Comparison of ENCODE assay signal across 20 cellular contexts in the genomic region with DNA sequence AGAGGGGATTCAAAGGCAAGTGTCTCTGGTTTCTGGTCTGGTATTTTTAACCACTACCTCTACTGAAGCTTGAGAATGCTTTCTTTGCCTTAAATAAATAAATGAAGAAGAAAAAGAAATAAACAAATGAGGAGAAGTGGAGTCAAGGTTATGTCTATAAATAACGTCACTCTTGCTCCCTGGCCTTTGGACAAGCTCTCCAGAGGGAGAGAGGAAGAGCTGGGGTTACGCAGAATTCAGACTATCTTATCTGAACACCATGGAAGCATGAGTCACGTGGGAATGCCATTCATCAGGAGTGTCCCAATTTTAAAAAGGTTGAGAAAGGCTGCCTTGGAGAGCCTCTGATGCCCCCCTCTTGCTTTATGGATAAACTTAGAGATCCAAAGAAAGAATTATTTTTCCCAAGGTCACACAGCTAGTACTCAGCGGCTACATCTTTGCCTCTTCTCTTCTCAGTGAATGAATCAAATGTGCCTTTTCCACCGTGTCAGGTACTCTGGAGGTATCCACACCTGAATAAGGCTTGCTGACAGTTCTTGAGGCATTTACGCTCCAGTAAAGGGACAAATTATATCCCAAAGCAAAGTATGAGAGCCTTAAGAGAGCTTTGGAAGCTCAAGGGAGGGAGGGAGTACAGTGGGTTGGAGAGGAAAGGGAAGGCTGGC. TPM values are rescaled to one million over a fixed set of nuclear protein-coding genes. Genes with fewer than 3 reads are reported as not detected.
DNase-seq lines count a peak whose midpoint lies in the region; ATAC-seq and TF ChIP-seq lines count a peak whose summit lies in the region.
"Had no signal": no experiment of that assay in that cellular context is flagged by ENCODE, and none has a peak within 500 bp of the region (broad histone marks: within the 10 kb centered on the region; RNA-seq: fewer than 3 reads in every experiment).

No MANE protein-coding gene starts in this region.

- H3K27ac Mint-ChIP-seq in neural progenitor cell: peak overlapping the region; percentile 41
- H3K27ac Mint-ChIP-seq: activated B cell treated with CpG ODN at 0.5 μM for 24 hours; activated naive CD8-positive, alpha-beta T cell treated with anti-CD3 and anti-CD28 coated beads, Interleukin-2, amount 50 U/mL, for 24 hours; stimulated activated effector memory CD8-positive, alpha-beta T cell treated with anti-CD3 and anti-CD28 coated beads, Interleukin-12 subunit alpha, Interleukin-12 subunit beta, amount 100 ng/mL, for 72 hours; T-helper 1 cell treated with Interleukin-12 subunit alpha and Interleukin-12 subunit beta and Interleukin-4 antibody, amounts not matched to agents 30 μg/mL and 1 μg/mL, for 36 hours had no signal

- H3K27me3 ChIP-seq in heart right ventricle (peaks cover 0 to 40% (median 12%) of the 10 kb centered on the region in 7 donors), neural progenitor cell (no peaks in the 10 kb centered on the region)
- H3K27me3 ChIP-seq: colonic mucosa, ovary had no signal

- ATAC-seq in heart right ventricle (peak; percentile 67 to 97 (median 89)), GM18867 (IDR thresholded peaks at IDR 0.05; ENCODE audit: unreplicated experiment) (no peak)
- ATAC-seq: activated naive CD8-positive, alpha-beta T cell treated with anti-CD3 and anti-CD28 coated beads, Interleukin-2, amount 50 U/mL, for 24 hours; activated T-helper 17 cell treated with anti-CD3 and anti-CD28 coated beads, Interleukin-2, amount 50 U/mL, for 72 hours; mucosa of descending colon; stimulated activated effector memory CD8-positive, alpha-beta T cell treated with anti-CD3 and anti-CD28 coated beads, Interleukin-12 subunit alpha, Interleukin-12 subunit beta, amount 100 ng/mL, for 72 hours had no signal

- H3K4me2 ChIP-seq in neural progenitor cell: no peak overlapping the region

- H3K4me1 ChIP-seq in heart right ventricle: peaks cover 0 to 19% (median 8%) of the 10 kb centered on the region in 9 donors
- H3K4me1 ChIP-seq in neural progenitor cell: peaks cover 10% of the 10 kb centered on the region
- H3K4me1 ChIP-seq: colonic mucosa had no signal

- peaks cover 25% of the 10 kb centered on the region for H3K4me1 Mint-ChIP-seq in neural progenitor cell
- H3K4me1 Mint-ChIP-seq: activated B cell treated with CpG ODN at 0.5 μM for 24 hours; activated naive CD8-positive, alpha-beta T cell treated with anti-CD3 and anti-CD28 coated beads, Interleukin-2, amount 50 U/mL, for 24 hours; activated T-helper 17 cell treated with anti-CD3 and anti-CD28 coated beads, Interleukin-2, amount 50 U/mL, for 72 hours; stimulated activated effector memory CD8-positive, alpha-beta T cell treated with anti-CD3 and anti-CD28 coated beads, Interleukin-12 subunit alpha, Interleukin-12 subunit beta, amount 100 ng/mL, for 72 hours had no signal

- H3K27me3 Mint-ChIP-seq in neural progenitor cell (ENCODE audit: insufficient read depth, low read depth): peaks cover 12% of the 10 kb centered on the region

- H3K9me3 ChIP-seq in heart right ventricle (no peaks in the 10 kb centered on the region), neural progenitor cell (ENCODE audit: low read depth) (no peaks in the 10 kb centered on the region)
- H3K9me3 ChIP-seq: colonic mucosa, HAP-1, mucosa of descending colon, ovary had no signal

- TF ChIP-seq CTCF in heart right ventricle (IDR thresholded peaks at IDR 0.05) (no peak), neural progenitor cell (IDR thresholded peaks at IDR 0.05) (no peak), RWPE1 (conservative IDR thresholded peaks at IDR 0.05; ENCODE audit: low read depth) (no peak)

- 21 to 22% methylated on average over 6 of the region's 6 CpGs for WGBS in heart right ventricle, 2 donors

- H3F3A ChIP-seq in neural progenitor cell (ENCODE audit: low read depth): peaks cover 10% of the 10 kb centered on the region

- DNase-seq in HCEC 1CT (peak; percentile 46), amniotic epithelial cell (ENCODE audit: low read depth) (peak; percentile 88), heart right ventricle (peak in 1 of 2 donors; percentile 31), neural progenitor cell (ENCODE audit: low spot score) (no peak), NCI-H510A treated with DMSO at 0.1 percent for 48 hours (lab: John Stamatoyannopoulos, UW) (no peak), NCI-H1105 (lab: John Stamatoyannopoulos, UW) (no peak), RWPE1 (ENCODE audit: low spot score) (no peak)
- DNase-seq: activated B cell treated with CpG ODN at 0.5 μM for 24 hours; activated naive CD8-positive, alpha-beta T cell treated with anti-CD3 and anti-CD28 coated beads, Interleukin-2, amount 50 U/mL, for 24 hours; colonic mucosa; islet precursor cell; mucosa of descending colon; NCI-H1092 treated with DMSO at 0.1 percent for 48 hours; ovary had no signal

- H3K4me3 Mint-ChIP-seq in neural progenitor cell: no peak overlapping the region
- H3K4me3 Mint-ChIP-seq: activated B cell treated with CpG ODN at 0.5 μM for 24 hours; activated naive CD8-positive, alpha-beta T cell treated with anti-CD3 and anti-CD28 coated beads, Interleukin-2, amount 50 U/mL, for 24 hours; activated T-helper 17 cell treated with anti-CD3 and anti-CD28 coated beads, Interleukin-2, amount 50 U/mL, for 72 hours; stimulated activated effector memory CD8-positive, alpha-beta T cell treated with anti-CD3 and anti-CD28 coated beads, Interleukin-12 subunit alpha, Interleukin-12 subunit beta, amount 100 ng/mL, for 72 hours; T-helper 1 cell treated with Interleukin-12 subunit alpha and Interleukin-12 subunit beta and Interleukin-4 antibody, amounts not matched to agents 30 μg/mL and 1 μg/mL, for 36 hours had no signal

- H3K9me3 Mint-ChIP-seq in neural progenitor cell: no peaks in the 10 kb centered on the region
- H3K9me3 Mint-ChIP-seq: activated B cell treated with CpG ODN at 0.5 μM for 24 hours; activated naive CD8-positive, alpha-beta T cell treated with anti-CD3 and anti-CD28 coated beads, Interleukin-2, amount 50 U/mL, for 24 hours; activated T-helper 17 cell treated with anti-CD3 and anti-CD28 coated beads, Interleukin-2, amount 50 U/mL, for 72 hours; stimulated activated effector memory CD8-positive, alpha-beta T cell treated with anti-CD3 and anti-CD28 coated beads, Interleukin-12 subunit alpha, Interleukin-12 subunit beta, amount 100 ng/mL, for 72 hours; T-helper 1 cell treated with Interleukin-12 subunit alpha and Interleukin-12 subunit beta and Interleukin-4 antibody, amounts not matched to agents 30 μg/mL and 1 μg/mL, for 36 hours had no signal

- H3K9ac ChIP-seq in neural progenitor cell: no peak overlapping the region

- H3K36me3 ChIP-seq in heart right ventricle: no peaks in the 10 kb centered on the region
- H3K36me3 ChIP-seq in neural progenitor cell: no peaks in the 10 kb centered on the region
- H3K36me3 ChIP-seq: colonic mucosa, HAP-1, ovary had no signal

- POLR2A ChIA-PET in RWPE1 (lab: Yijun Ruan, JAX; ENCODE audit: low non-redundant PET): no interaction called here

- no peaks in the 10 kb centered on the region for H4K20me1 ChIP-seq in neural progenitor cell (ENCODE audit: low read depth)

- CTCF ChIA-PET in RWPE1 (lab: Yijun Ruan, JAX): interaction anchor here (0.6 to 0.9 kb wide), 2 partner anchors 15 to 28 kb away, joined by 4 to 5 read pairs; no protein-coding TSS in a partner anchor

- H3K4me3 ChIP-seq in heart right ventricle: no peak overlapping the region
- H3K4me3 ChIP-seq in neural progenitor cell: no peak overlapping the region
- H3K4me3 ChIP-seq: colonic mucosa, HAP-1, mucosa of descending colon, ovary had no signal

- no peaks in the 10 kb centered on the region for H3K79me2 ChIP-seq in neural progenitor cell (ENCODE audit: low read depth)

- intact Hi-C loops in heart right ventricle (cut with DNase I): no loop called here

- H3K27ac ChIP-seq in heart right ventricle: peak overlapping the region in 8 of 10 donors; percentile 28 to 75 (median 56)
- no peak overlapping the region for H3K27ac ChIP-seq in neural progenitor cell
- no peak overlapping the region for H3K27ac ChIP-seq in RWPE1
- H3K27ac ChIP-seq: colonic mucosa, ovary had no signal

- no peak overlapping the region for H2AFZ ChIP-seq in neural progenitor cell (replicated peaks)

- H3K36me3 Mint-ChIP-seq in neural progenitor cell: no peaks in the 10 kb centered on the region
- H3K36me3 Mint-ChIP-seq: stimulated activated effector memory CD8-positive, alpha-beta T cell treated with anti-CD3 and anti-CD28 coated beads, Interleukin-12 subunit alpha, Interleukin-12 subunit beta, amount 100 ng/mL, for 72 hours had no signal

RNA-seq across cellular contexts. Expression of gene MSI1, which starts 12.9 kb away (rescaled TPM):
- total RNA-seq in heart right ventricle: 1 to 10 TPM; 2.8 to 9.6 (median 6.4) TPM
- 1 to 10 TPM; 1.1 to 2.9 TPM for polyA plus RNA-seq in heart right ventricle
- total RNA-seq in neural progenitor cell (ENCODE audit: low replicate concordance): 40.2 and 48.6 TPM in 2 replicates
- total RNA-seq: activated B cell treated with CpG ODN at 0.5 μM for 24 hours had no signal

RNA-seq across cellular contexts. Expression of gene PLA2G1B, which starts 54.3 kb away (rescaled TPM):
- 1 to 10 TPM in 3 of 10 donors, under 1 TPM in 4, not detected in 3; 0.65 to 1.8 (median 0.89) TPM for total RNA-seq in heart right ventricle
- under 1 TPM in 1 of 2 donors, not detected in 1; 0.22 TPM for polyA plus RNA-seq in heart right ventricle
- total RNA-seq in neural progenitor cell (ENCODE audit: low replicate concordance): not detected in 2 replicates
- total RNA-seq: activated B cell treated with CpG ODN at 0.5 μM for 24 hours; activated CD8-positive, alpha-beta memory T cell treated with anti-CD3 and anti-CD28 coated beads for 36 hours; activated T-helper 17 cell treated with anti-CD3 and anti-CD28 coated beads, Interleukin-2, amount 50 U/mL, for 72 hours; mucosa of descending colon had no signal

RNA-seq across cellular contexts. Expression of gene COX6A1, which starts 56.0 kb away (rescaled TPM):
- total RNA-seq in heart right ventricle (100 to 1,000 TPM; 101 to 180 (median 151) TPM), neural progenitor cell (ENCODE audit: low replicate concordance) (296 and 432 TPM in 2 replicates)
- polyA plus RNA-seq in heart right ventricle: 100 to 1,000 TPM; 531 to 859 TPM

Comparison
In these comparisons a context has a peak if more than half of its experiments do, and no peak if none do; other contexts are left out.
1. DNase-seq: peak in HCEC 1CT (single experiment) and amniotic epithelial cell (single experiment); none in neural progenitor cell (single experiment), NCI-H510A treated with DMSO at 0.1 percent for 48 hours (single experiment), NCI-H1105 (single experiment) and RWPE1 (single experiment).
2. H3K27ac ChIP-seq: peak in heart right ventricle (8 of 10); none in neural progenitor cell (single experiment) and RWPE1 (single experiment).